In genomic region chr4:102827674-102828496, GRCh38 we compare ENCODE assay signal across 1 cellular context.
TF ChIP-seq lines count a peak whose summit lies in the region.

No MANE protein-coding gene starts in this region.

TF ChIP-seq in K562, 482 proteins besides CTCF, POLR2A, EP300 and RAD21 (continued from another document and continues in another):
- TF ChIP-seq, protein P1, sequence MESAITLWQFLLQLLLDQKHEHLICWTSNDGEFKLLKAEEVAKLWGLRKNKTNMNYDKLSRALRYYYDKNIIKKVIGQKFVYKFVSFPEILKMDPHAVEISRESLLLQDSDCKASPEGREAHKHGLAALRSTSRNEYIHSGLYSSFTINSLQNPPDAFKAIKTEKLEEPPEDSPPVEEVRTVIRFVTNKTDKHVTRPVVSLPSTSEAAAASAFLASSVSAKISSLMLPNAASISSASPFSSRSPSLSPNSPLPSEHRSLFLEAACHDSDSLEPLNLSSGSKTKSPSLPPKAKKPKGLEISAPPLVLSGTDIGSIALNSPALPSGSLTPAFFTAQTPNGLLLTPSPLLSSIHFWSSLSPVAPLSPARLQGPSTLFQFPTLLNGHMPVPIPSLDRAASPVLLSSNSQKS (CRISPR knock-in tag; IDR thresholded peaks at IDR 0.05), result no peak
- TF ChIP-seq PPARD (CRISPR knock-in tag; IDR thresholded peaks at IDR 0.05) (no peak), THRAP3 (IDR thresholded peaks at IDR 0.05; ENCODE audit: borderline replicate concordance) (no peak), ZNF324 (CRISPR knock-in tag; IDR thresholded peaks at IDR 0.05) (no peak), MYNN (IDR thresholded peaks at IDR 0.05) (peak; percentile 69), MYNN (CRISPR knock-in tag; IDR thresholded peaks at IDR 0.05) (no peak), ZFX (CRISPR knock-in tag; IDR thresholded peaks at IDR 0.05) (no peak), HMG20B (CRISPR knock-in tag; IDR thresholded peaks at IDR 0.05) (no peak), ZNF347 (CRISPR knock-in tag; IDR thresholded peaks at IDR 0.05; ENCODE audit: low read depth) (no peak), MEF2A (IDR thresholded peaks at IDR 0.05; ENCODE audit: control insufficient read depth, low read depth, low read length) (0 out of 2 replicates have a peak, but pooled peaks have one; percentile 35), MYC (IDR thresholded peaks at IDR 0.05; ENCODE audit: low read depth, low read length) (peak; percentile 84), MYC (CRISPR knock-in tag; IDR thresholded peaks at IDR 0.05; ENCODE audit: borderline replicate concordance, low read depth) (0 out of 2 replicates have a peak, but pooled peaks have one; percentile 11), NFE2L1 (tag; IDR thresholded peaks at IDR 0.05; ENCODE audit: borderline replicate concordance, low read depth) (no peak), SRF (CRISPR knock-in tag; IDR thresholded peaks at IDR 0.05) (peak in 1 of 2 experiments; percentile 64; a peak in 2 of 4 replicates), LCOR (CRISPR knock-in tag; IDR thresholded peaks at IDR 0.05) (peak; percentile 28; the same call in 1 of the 2 replicates), FOXJ3 (CRISPR knock-in tag; IDR thresholded peaks at IDR 0.05) (no peak), ZBTB33 (CRISPR knock-in tag; IDR thresholded peaks at IDR 0.05) (no peak; the same call in 1 of the 2 replicates), TEAD2 (tag; IDR thresholded peaks at IDR 0.05) (no peak), HNRNPL (IDR thresholded peaks at IDR 0.05; ENCODE audit: low read depth, low read length) (no peak), PHTF2 (CRISPR knock-in tag; IDR thresholded peaks at IDR 0.05) (no peak), PCBP2 (IDR thresholded peaks at IDR 0.05; ENCODE audit: low read depth, low read length, poor library complexity, severe bottlenecking) (no peak), ZNF449 (CRISPR knock-in tag; IDR thresholded peaks at IDR 0.05) (no peak), ZFPM2 (CRISPR knock-in tag; IDR thresholded peaks at IDR 0.05) (no peak), HEY1 (CRISPR knock-in tag; IDR thresholded peaks at IDR 0.05; ENCODE audit: borderline replicate concordance) (0 out of 2 replicates have a peak, but pooled peaks have one; percentile 37), PTTG1 (tag; IDR thresholded peaks at IDR 0.05; ENCODE audit: low read depth) (no peak), ATF1 (CRISPR knock-in tag; IDR thresholded peaks at IDR 0.05) (no peak), ATF1 (tag; IDR thresholded peaks at IDR 0.05) (peak; percentile 42; the same call in 1 of the 2 replicates), RNF2 (IDR thresholded peaks at IDR 0.05) (peak; percentile 74; the same call in 1 of the 2 replicates), ZNF778 (CRISPR knock-in tag; IDR thresholded peaks at IDR 0.05) (no peak), ZNF589 (CRISPR knock-in tag; IDR thresholded peaks at IDR 0.05; ENCODE audit: low read depth) (peak; percentile 27; the same call in 1 of the 2 replicates), E2F5 (CRISPR knock-in tag; IDR thresholded peaks at IDR 0.05) (0 out of 2 replicates have a peak, but pooled peaks have one; percentile 5), CCAR2 (IDR thresholded peaks at IDR 0.05; ENCODE audit: low read depth, low read length) (no peak), CHAMP1 (IDR thresholded peaks at IDR 0.05) (no peak; the same call in 1 of the 2 replicates), CHD4 (IDR thresholded peaks at IDR 0.05; ENCODE audit: insufficient read depth, insufficient replicate concordance, low read depth, low read length, poor library complexity, severe bottlenecking) (no peak), E2F1 (CRISPR knock-in tag; IDR thresholded peaks at IDR 0.05) (peak; percentile 91), ZNF830 (CRISPR knock-in tag; IDR thresholded peaks at IDR 0.05) (no peak), STAT6 (CRISPR knock-in tag; IDR thresholded peaks at IDR 0.05) (no peak; the same call in 1 of the 2 replicates), SMAD3 (CRISPR knock-in tag; conservative IDR thresholded peaks at IDR 0.05) (no peak), SIN3A (IDR thresholded peaks at IDR 0.05; ENCODE audit: borderline replicate concordance in 2 of 2, control insufficient read depth in 1 of 2, low read depth in 2 of 2, low read length in 2 of 2) (peak; percentile 8 to 36; a peak in 2 of 4 replicates), BDP1 (IDR thresholded peaks at IDR 0.05; ENCODE audit: insufficient read depth, insufficient read length) (no peak), NFATC3 (IDR thresholded peaks at IDR 0.05) (no peak), CREB5 (CRISPR knock-in tag; IDR thresholded peaks at IDR 0.05) (no peak), TARDBP (IDR thresholded peaks at IDR 0.05) (peak; percentile 51; the same call in 1 of the 2 replicates), CBX2 (IDR thresholded peaks at IDR 0.05; ENCODE audit: insufficient read depth, low read length, poor library complexity, severe bottlenecking) (no peak)
- TF ChIP-seq, protein P2, sequence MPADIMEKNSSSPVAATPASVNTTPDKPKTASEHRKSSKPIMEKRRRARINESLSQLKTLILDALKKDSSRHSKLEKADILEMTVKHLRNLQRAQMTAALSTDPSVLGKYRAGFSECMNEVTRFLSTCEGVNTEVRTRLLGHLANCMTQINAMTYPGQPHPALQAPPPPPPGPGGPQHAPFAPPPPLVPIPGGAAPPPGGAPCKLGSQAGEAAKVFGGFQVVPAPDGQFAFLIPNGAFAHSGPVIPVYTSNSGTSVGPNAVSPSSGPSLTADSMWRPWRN (IDR thresholded peaks at IDR 0.05; ENCODE audit: low read depth), result peak; percentile 82; the same call in 1 of the 2 replicates
- TF ChIP-seq, protein P3, sequence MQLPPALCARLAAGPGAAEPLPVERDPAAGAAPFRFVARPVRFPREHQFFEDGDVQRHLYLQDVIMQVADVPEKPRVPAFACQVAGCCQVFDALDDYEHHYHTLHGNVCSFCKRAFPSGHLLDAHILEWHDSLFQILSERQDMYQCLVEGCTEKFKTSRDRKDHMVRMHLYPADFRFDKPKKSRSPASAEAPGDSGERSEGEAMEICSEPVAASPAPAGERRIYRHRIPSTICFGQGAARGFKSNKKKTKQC (CRISPR knock-in tag; IDR thresholded peaks at IDR 0.05), result no peak; the same call in 1 of the 2 replicates
